1 cellular context compared by ENCODE assay signal in genomic region chr1:155133799-155134281, GRCh38.
TF ChIP-seq lines count a peak whose summit lies in the region.

No MANE protein-coding gene starts in this region.

TF ChIP-seq in A549, 52 proteins besides CTCF, POLR2A, EP300 and RAD21:
- TF ChIP-seq BHLHE40 (IDR thresholded peaks at IDR 0.05; ENCODE audit: low read depth, low read length) (no peak), MYC (IDR thresholded peaks at IDR 0.05; ENCODE audit: borderline replicate concordance, low read length) (no peak), KDM1A (IDR thresholded peaks at IDR 0.05; ENCODE audit: low read depth) (no peak), NFE2L2 (conservative IDR thresholded peaks at IDR 0.05; ENCODE audit: low read length) (no peak), POLR2AphosphoS2 (conservative IDR thresholded peaks at IDR 0.05; ENCODE audit: low read length) (no peak), RARB (CRISPR knock-in tag; IDR thresholded peaks at IDR 0.05) (no peak)
